ENCODE assay signal across 17 cellular contexts in the genomic region with DNA sequence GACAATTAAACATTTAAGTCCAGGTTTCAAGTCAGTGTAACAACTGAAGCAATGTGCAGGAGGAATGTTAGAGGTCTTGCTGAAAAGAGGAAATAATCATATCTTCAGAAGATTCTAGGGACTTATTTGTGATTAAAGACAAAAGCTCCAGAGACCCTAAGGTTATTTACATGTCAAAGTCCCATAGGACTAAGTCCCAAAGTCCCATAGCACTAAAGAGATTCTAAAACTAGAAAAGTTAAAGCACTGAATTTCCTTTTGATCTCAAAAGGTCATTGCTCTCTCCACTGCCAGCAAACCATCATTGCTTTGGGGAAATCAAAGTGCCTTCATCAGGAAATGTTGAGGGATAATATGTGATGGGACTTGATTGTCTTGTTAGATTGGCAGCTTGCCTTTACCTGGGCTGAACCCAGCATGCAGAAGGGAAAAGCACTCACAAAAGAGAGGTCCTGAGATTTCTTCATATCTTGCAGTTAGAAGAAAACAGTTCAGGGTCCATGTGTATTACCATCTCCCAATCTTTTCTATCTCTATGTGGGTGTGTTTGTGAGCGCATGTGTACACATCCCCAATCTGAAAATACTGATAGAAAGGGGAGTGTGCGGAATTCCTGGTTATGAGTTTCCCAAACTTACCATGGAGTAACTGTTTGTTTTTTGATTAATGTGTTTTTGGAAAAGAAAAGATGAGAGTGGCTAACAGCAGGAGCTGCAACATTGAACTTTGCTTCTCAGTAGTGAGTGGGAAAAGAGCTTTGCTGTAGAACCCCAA. TPM values are rescaled to one million over a fixed set of nuclear protein-coding genes. Genes with fewer than 3 reads are reported as not detected.
DNase-seq lines count a peak whose midpoint lies in the region; ATAC-seq, FAIRE-seq and TF ChIP-seq lines count a peak whose summit lies in the region.
"Had no signal": no experiment of that assay in that cellular context is flagged by ENCODE, and none has a peak within 500 bp of the region (broad histone marks: within the 10 kb centered on the region; RNA-seq: fewer than 3 reads in every experiment).

No MANE protein-coding gene starts in this region.

- 2% methylated on average over 2 of the region's 2 CpGs for WGBS in HepG2 (ENCODE audit: low lambda C conversion rate)

- H3K9ac ChIP-seq in BLaER1 (peak overlapping the region; percentile 2; the same call in 1 of the 2 replicates), HepG2 (ENCODE audit: insufficient read depth, low read depth, low read length) (peak overlapping the region; percentile 40; the same call in 1 of the 2 replicates)
- H3K9ac ChIP-seq: GM23248 had no signal

- FAIRE-seq in H54 (lab: Jason Lieb, UNC): peak; percentile 88
- FAIRE-seq in HepG2 (lab: Jason Lieb, UNC): peak; percentile 85

- H3K27ac ChIP-seq in BLaER1: peak overlapping the region; percentile 44
- H3K27ac ChIP-seq in HepG2 (ENCODE audit: extremely low read length, insufficient read depth, low read length): peak overlapping the region; percentile 73
- H3K27ac ChIP-seq: C4-2B, GM23248, HL-60 had no signal

- peaks cover 34% of the 10 kb centered on the region for H3K4me1 ChIP-seq in BLaER1
- peaks cover 40% of the 10 kb centered on the region for H3K4me1 ChIP-seq in HepG2 (ENCODE audit: insufficient read depth, low read length)

- H4K20me1 ChIP-seq in BLaER1 (no peaks in the 10 kb centered on the region), HepG2 (ENCODE audit: insufficient read depth, low read length) (no peaks in the 10 kb centered on the region)

- DNase-seq in H54 (ENCODE audit: insufficient read length, low spot score) (no peak), SK-MEL-5 (ENCODE audit: low read depth, low spot score) (peak; percentile 2), HepG2 (ENCODE audit: low spot score) (peak; percentile 95), T-helper 9 cell (no peak), 8988T (no peak), GM20000 (ENCODE audit: low spot score) (no peak)
- DNase-seq: DMS53, KG1, MM.1S, NCI-H2029 treated with DMSO at 0.1 percent for 48 hours, NCI-H510A, SHP77 treated with DMSO at 0.1 percent for 48 hours had no signal

- H3K36me3 ChIP-seq in BLaER1 (peaks cover 82% of the 10 kb centered on the region), HepG2 (replicated peaks in 1 of 2; ENCODE audit: control insufficient read depth in 1 of 2, insufficient read depth in 2 of 2, low read length in 2 of 2) (peaks cover 7 to 56% of the 10 kb centered on the region in 2 experiments)

- H2AFZ ChIP-seq in HepG2 (ENCODE audit: low read length): no peak overlapping the region
- H2AFZ ChIP-seq: GM23248 had no signal

- POLR2A ChIA-PET in HepG2 (lab: Yijun Ruan, JAX): interaction anchor here (0.9 to 3.6 kb wide), 6 partner anchors 10 to 37 kb away, joined by 3 to 28 read pairs (median 4); a partner anchor contains a TSS

- 0 out of 2 replicates have a peak, but pooled peaks have one; percentile 14 for TF ChIP-seq RAD21 in HepG2 (CRISPR knock-in tag; IDR thresholded peaks at IDR 0.05)

- ATAC-seq in HepG2 (peak; percentile 98), HG03045 (IDR thresholded peaks at IDR 0.05; ENCODE audit: unreplicated experiment) (no peak)

- in situ Hi-C loops in SK-MEL-5 (cut with HindIII; ENCODE audit: low pct_unique_long_range_greater_than_20kb, low sequenced_read_pairs) (no loop called here), HepG2 (cut with HindIII; ENCODE audit: extremely low pct_ligation_motif_present, low pct_unique_long_range_greater_than_20kb) (no loop called here)

- H3K27me3 ChIP-seq in BLaER1 (no peaks in the 10 kb centered on the region), HepG2 (ENCODE audit: control insufficient read depth in 1 of 2, insufficient read depth in 2 of 2, low read length in 2 of 2) (no peaks in the 10 kb centered on the region)

- TF ChIP-seq POLR2A in H54 (IDR thresholded peaks at IDR 0.05; ENCODE audit: low read depth, low read length) (no peak), HepG2 (IDR thresholded peaks at IDR 0.05; ENCODE audit: insufficient read depth in 1 of 2, low read depth in 2 of 2, low read length in 2 of 2) (no peak)

- H3K4me2 ChIP-seq in BLaER1: peak overlapping the region; percentile 71
- H3K4me2 ChIP-seq in HepG2 (ENCODE audit: low read depth, low read length): peak overlapping the region; percentile 54

- CTCF ChIA-PET in HepG2 (lab: Yijun Ruan, JAX; ENCODE audit: low intra/inter-chr PET ratio, low total read pairs): no interaction called here

- H3K4me3 ChIP-seq in BLaER1 (peak overlapping the region; percentile 0; the same call in 1 of the 2 replicates), HepG2 (replicated peaks in 1 of 3; ENCODE audit: insufficient read depth in 1 of 3, low read depth in 2 of 3, low read length in 3 of 3) (0 out of 6 replicates have a peak overlapping the region, but pooled peaks of 1 of the 3 experiments have one; percentile 9)
- H3K4me3 ChIP-seq: GM23248 had no signal

- intact Hi-C loops in HepG2 (cut with micrococcal nuclease; ENCODE audit: unreplicated experiment): no loop called here

- TF ChIP-seq CTCF in HepG2 (CRISPR knock-in tag; IDR thresholded peaks at IDR 0.05) (no peak), GM20000 (IDR thresholded peaks at IDR 0.05; ENCODE audit: extremely low read depth, missing control alignments) (no peak)

- H3K79me2 ChIP-seq in HepG2 (ENCODE audit: insufficient read depth, low read length): no peaks in the 10 kb centered on the region

- TSS peak; percentile 17 for BruUV-seq in HepG2 (replicated peaks; lab: Mats Ljungman, UMichigan)

- TF ChIP-seq EP300 in HepG2 (IDR thresholded peaks at IDR 0.05; ENCODE audit: low read depth in 2 of 2, low read length in 2 of 2) (peak in 1 of 2 experiments; percentile 92; a peak in 2 of 4 replicates), HepG2 (CRISPR knock-in tag; IDR thresholded peaks at IDR 0.05; ENCODE audit: borderline replicate concordance) (peak; percentile 92)

- H3K9me3 ChIP-seq in BLaER1 (no peaks in the 10 kb centered on the region), HepG2 (ENCODE audit: low read length) (no peaks in the 10 kb centered on the region)

RNA-seq across cellular contexts. Expression of a gene that starts 21.8 kb away (rescaled TPM):
- total RNA-seq in SK-MEL-5 (2014; rRNA removed; shearing (Covaris generic)): 2.3 and 2.4 TPM in 2 replicates
- 2.1 and 2.3 TPM in 2 replicates for polyA plus RNA-seq in SK-MEL-5 (2015; cell fraction: cytosol; rRNA removed)
- polyA plus RNA-seq in SK-MEL-5 (2015; cell fraction: nucleus; rRNA removed): 11.7 and 14.2 TPM in 2 replicates
- 2.5 and 4.2 TPM in 2 replicates for total RNA-seq in HepG2 (2016; rRNA removed; fragmentation: Illumina TruSeq; extraction: Trizol)
- 0.62 and 0.71 TPM in 2 replicates for total RNA-seq in HepG2 (2016; cell fraction: cytosol; rRNA removed; fragmentation: Illumina TruSeq; extraction: Trizol; ENCODE audit: low read depth)
- 2.6 and 3.4 TPM in 2 replicates for total RNA-seq in HepG2 (2016; cell fraction: insoluble cytoplasmic fraction; rRNA removed; fragmentation: Illumina TruSeq; extraction: Trizol)
- 1.4 and 1.7 TPM in 2 replicates for total RNA-seq in HepG2 (2016; cell fraction: membrane; rRNA removed; fragmentation: Illumina TruSeq; extraction: Trizol)
- 4.1 and 5.2 TPM in 2 replicates for total RNA-seq in HepG2 (2016; cell fraction: nucleus; rRNA removed; fragmentation: Illumina TruSeq; extraction: Trizol)
- polyA plus RNA-seq in HepG2 (2011; rRNA removed): 5.0 and 6.5 TPM in 2 replicates
- 2.8 and 3.1 TPM in 2 replicates for polyA plus RNA-seq in HepG2 (2011; cell fraction: cytosol; rRNA removed)
- 8.1 and 8.8 TPM in 2 replicates for polyA plus RNA-seq in HepG2 (2011; cell fraction: nucleus; rRNA removed)
- 3.6 and 5.2 TPM in 2 replicates for polyA plus RNA-seq in HepG2 (2012)
- 0.85 and 1.0 TPM in 2 replicates for polyA plus RNA-seq in HepG2 (2016; cell fraction: cytosol; fragmentation: Illumina TruSeq; extraction: Trizol; ENCODE audit: low read depth)
- 3.0 and 4.1 TPM in 2 replicates for polyA plus RNA-seq in HepG2 (2016; cell fraction: insoluble cytoplasmic fraction; fragmentation: Illumina TruSeq; extraction: Trizol; ENCODE audit: low read depth)
- polyA plus RNA-seq in HepG2 (2016; cell fraction: membrane; fragmentation: Illumina TruSeq; extraction: Trizol; ENCODE audit: low read depth): 1.5 and 1.7 TPM in 2 replicates
- polyA plus RNA-seq in HepG2 (2016; cell fraction: nucleus; fragmentation: Illumina TruSeq; extraction: Trizol; ENCODE audit: insufficient read depth, low read depth): 8.3 and 9.2 TPM in 2 replicates
- polyA minus RNA-seq in HepG2 (2011; rRNA and poly(A)+ RNA removed; ENCODE audit: low replicate concordance): 1.9 and 2.1 TPM in 2 replicates
- 1.4 and 1.5 TPM in 2 replicates for polyA minus RNA-seq in HepG2 (2011; cell fraction: cytosol; rRNA and poly(A)+ RNA removed)
- polyA minus RNA-seq in HepG2 (2011; cell fraction: nucleus; rRNA and poly(A)+ RNA removed): 4.6 and 4.8 TPM in 2 replicates

RNA-seq across cellular contexts. Expression of a gene that starts 35.4 kb away (rescaled TPM):
- total RNA-seq in SK-MEL-5 (2014; rRNA removed; shearing (Covaris generic)): 148 and 157 TPM in 2 replicates
- 54.4 and 68.1 TPM in 2 replicates for polyA plus RNA-seq in SK-MEL-5 (2015; cell fraction: cytosol; rRNA removed)
- 22.7 and 26.9 TPM in 2 replicates for polyA plus RNA-seq in SK-MEL-5 (2015; cell fraction: nucleus; rRNA removed)
- 39.0 and 63.1 TPM in 2 replicates for total RNA-seq in HepG2 (2016; rRNA removed; fragmentation: Illumina TruSeq; extraction: Trizol)
- total RNA-seq in HepG2 (2016; cell fraction: cytosol; rRNA removed; fragmentation: Illumina TruSeq; extraction: Trizol; ENCODE audit: low read depth): 11.3 TPM in 2 replicates
- total RNA-seq in HepG2 (2016; cell fraction: insoluble cytoplasmic fraction; rRNA removed; fragmentation: Illumina TruSeq; extraction: Trizol): 39.0 and 64.4 TPM in 2 replicates
- 21.6 and 25.4 TPM in 2 replicates for total RNA-seq in HepG2 (2016; cell fraction: membrane; rRNA removed; fragmentation: Illumina TruSeq; extraction: Trizol)
- total RNA-seq in HepG2 (2016; cell fraction: nucleus; rRNA removed; fragmentation: Illumina TruSeq; extraction: Trizol): 64.0 and 71.0 TPM in 2 replicates
- 137 and 196 TPM in 2 replicates for polyA plus RNA-seq in HepG2 (2011; rRNA removed)
- 76.6 and 126 TPM in 2 replicates for polyA plus RNA-seq in HepG2 (2011; cell fraction: cytosol; rRNA removed)
- 43.9 and 52.6 TPM in 2 replicates for polyA plus RNA-seq in HepG2 (2011; cell fraction: nucleus; rRNA removed)
- 219 and 241 TPM in 2 replicates for polyA plus RNA-seq in HepG2 (2012)
- 5.6 and 5.7 TPM in 2 replicates for polyA plus RNA-seq in HepG2 (2016; cell fraction: cytosol; fragmentation: Illumina TruSeq; extraction: Trizol; ENCODE audit: low read depth)
- polyA plus RNA-seq in HepG2 (2016; cell fraction: insoluble cytoplasmic fraction; fragmentation: Illumina TruSeq; extraction: Trizol; ENCODE audit: low read depth): 28.0 TPM in 2 replicates
- 11.2 and 11.8 TPM in 2 replicates for polyA plus RNA-seq in HepG2 (2016; cell fraction: membrane; fragmentation: Illumina TruSeq; extraction: Trizol; ENCODE audit: low read depth)
- polyA plus RNA-seq in HepG2 (2016; cell fraction: nucleus; fragmentation: Illumina TruSeq; extraction: Trizol; ENCODE audit: insufficient read depth, low read depth): 59.1 and 61.8 TPM in 2 replicates
- polyA minus RNA-seq in HepG2 (2011; rRNA and poly(A)+ RNA removed; ENCODE audit: low replicate concordance): 7.7 and 38.5 TPM in 2 replicates
- polyA minus RNA-seq in HepG2 (2011; cell fraction: cytosol; rRNA and poly(A)+ RNA removed): 92.9 and 99.9 TPM in 2 replicates
- polyA minus RNA-seq in HepG2 (2011; cell fraction: nucleus; rRNA and poly(A)+ RNA removed): 169 and 183 TPM in 2 replicates

RNA-seq across cellular contexts. Expression of a gene that starts 35.7 kb away (rescaled TPM):
- 41.5 and 41.7 TPM in 2 replicates for total RNA-seq in SK-MEL-5 (2014; rRNA removed; shearing (Covaris generic))
- polyA plus RNA-seq in SK-MEL-5 (2015; cell fraction: cytosol; rRNA removed): 28.9 and 30.7 TPM in 2 replicates
- 34.1 and 41.2 TPM in 2 replicates for polyA plus RNA-seq in SK-MEL-5 (2015; cell fraction: nucleus; rRNA removed)
- total RNA-seq in HepG2 (2016; rRNA removed; fragmentation: Illumina TruSeq; extraction: Trizol): 27.6 and 41.8 TPM in 2 replicates
- total RNA-seq in HepG2 (2016; cell fraction: cytosol; rRNA removed; fragmentation: Illumina TruSeq; extraction: Trizol; ENCODE audit: low read depth): 3.5 and 4.7 TPM in 2 replicates
- 26.8 and 41.9 TPM in 2 replicates for total RNA-seq in HepG2 (2016; cell fraction: insoluble cytoplasmic fraction; rRNA removed; fragmentation: Illumina TruSeq; extraction: Trizol)
- 6.3 and 7.0 TPM in 2 replicates for total RNA-seq in HepG2 (2016; cell fraction: membrane; rRNA removed; fragmentation: Illumina TruSeq; extraction: Trizol)
- 25.6 and 27.8 TPM in 2 replicates for total RNA-seq in HepG2 (2016; cell fraction: nucleus; rRNA removed; fragmentation: Illumina TruSeq; extraction: Trizol)
- 17.4 and 21.5 TPM in 2 replicates for polyA plus RNA-seq in HepG2 (2011; rRNA removed)
- 12.4 and 14.5 TPM in 2 replicates for polyA plus RNA-seq in HepG2 (2011; cell fraction: cytosol; rRNA removed)
- 12.0 and 12.2 TPM in 2 replicates for polyA plus RNA-seq in HepG2 (2011; cell fraction: nucleus; rRNA removed)
- 13.6 and 15.8 TPM in 2 replicates for polyA plus RNA-seq in HepG2 (2012)
- 2.1 and 2.2 TPM in 2 replicates for polyA plus RNA-seq in HepG2 (2016; cell fraction: cytosol; fragmentation: Illumina TruSeq; extraction: Trizol; ENCODE audit: low read depth)
- polyA plus RNA-seq in HepG2 (2016; cell fraction: insoluble cytoplasmic fraction; fragmentation: Illumina TruSeq; extraction: Trizol; ENCODE audit: low read depth): 39.7 and 42.6 TPM in 2 replicates
- 3.0 and 3.6 TPM in 2 replicates for polyA plus RNA-seq in HepG2 (2016; cell fraction: membrane; fragmentation: Illumina TruSeq; extraction: Trizol; ENCODE audit: low read depth)
- 23.4 and 24.6 TPM in 2 replicates for polyA plus RNA-seq in HepG2 (2016; cell fraction: nucleus; fragmentation: Illumina TruSeq; extraction: Trizol; ENCODE audit: insufficient read depth, low read depth)
- polyA minus RNA-seq in HepG2 (2011; rRNA and poly(A)+ RNA removed; ENCODE audit: low replicate concordance): 23.9 and 37.6 TPM in 2 replicates
- 14.0 and 18.4 TPM in 2 replicates for polyA minus RNA-seq in HepG2 (2011; cell fraction: cytosol; rRNA and poly(A)+ RNA removed)
- polyA minus RNA-seq in HepG2 (2011; cell fraction: nucleus; rRNA and poly(A)+ RNA removed): 41.2 and 47.6 TPM in 2 replicates

RNA-seq across cellular contexts. Expression of a gene that starts 35.8 kb away (rescaled TPM):
- total RNA-seq in SK-MEL-5 (2014; rRNA removed; shearing (Covaris generic)): 13.4 and 16.7 TPM in 2 replicates
- 12.4 and 17.9 TPM in 2 replicates for polyA plus RNA-seq in SK-MEL-5 (2015; cell fraction: cytosol; rRNA removed)
- polyA plus RNA-seq in SK-MEL-5 (2015; cell fraction: nucleus; rRNA removed): 41.3 and 41.6 TPM in 2 replicates
- total RNA-seq in HepG2 (2016; rRNA removed; fragmentation: Illumina TruSeq; extraction: Trizol): 9.1 and 9.3 TPM in 2 replicates
- 8.8 and 9.0 TPM in 2 replicates for total RNA-seq in HepG2 (2016; cell fraction: cytosol; rRNA removed; fragmentation: Illumina TruSeq; extraction: Trizol; ENCODE audit: low read depth)
- 7.4 and 8.3 TPM in 2 replicates for total RNA-seq in HepG2 (2016; cell fraction: insoluble cytoplasmic fraction; rRNA removed; fragmentation: Illumina TruSeq; extraction: Trizol)
- total RNA-seq in HepG2 (2016; cell fraction: membrane; rRNA removed; fragmentation: Illumina TruSeq; extraction: Trizol): 14.6 and 16.2 TPM in 2 replicates
- 5.7 and 8.2 TPM in 2 replicates for total RNA-seq in HepG2 (2016; cell fraction: nucleus; rRNA removed; fragmentation: Illumina TruSeq; extraction: Trizol)
- polyA plus RNA-seq in HepG2 (2011; rRNA removed): 14.7 and 16.8 TPM in 2 replicates
- polyA plus RNA-seq in HepG2 (2011; cell fraction: cytosol; rRNA removed): 11.4 and 15.6 TPM in 2 replicates
- polyA plus RNA-seq in HepG2 (2011; cell fraction: nucleus; rRNA removed): 16.3 and 16.9 TPM in 2 replicates
- polyA plus RNA-seq in HepG2 (2012): 8.6 and 10.6 TPM in 2 replicates
- 9.0 and 10.7 TPM in 2 replicates for polyA plus RNA-seq in HepG2 (2016; cell fraction: cytosol; fragmentation: Illumina TruSeq; extraction: Trizol; ENCODE audit: low read depth)
- 8.7 and 8.9 TPM in 2 replicates for polyA plus RNA-seq in HepG2 (2016; cell fraction: insoluble cytoplasmic fraction; fragmentation: Illumina TruSeq; extraction: Trizol; ENCODE audit: low read depth)
- polyA plus RNA-seq in HepG2 (2016; cell fraction: membrane; fragmentation: Illumina TruSeq; extraction: Trizol; ENCODE audit: low read depth): 14.0 and 17.5 TPM in 2 replicates
- 12.3 and 15.2 TPM in 2 replicates for polyA plus RNA-seq in HepG2 (2016; cell fraction: nucleus; fragmentation: Illumina TruSeq; extraction: Trizol; ENCODE audit: insufficient read depth, low read depth)
- 10.6 and 13.2 TPM in 2 replicates for polyA minus RNA-seq in HepG2 (2011; rRNA and poly(A)+ RNA removed; ENCODE audit: low replicate concordance)
- 6.1 and 10.5 TPM in 2 replicates for polyA minus RNA-seq in HepG2 (2011; cell fraction: cytosol; rRNA and poly(A)+ RNA removed)
- 9.9 and 15.8 TPM in 2 replicates for polyA minus RNA-seq in HepG2 (2011; cell fraction: nucleus; rRNA and poly(A)+ RNA removed)

Comparison
In these comparisons a context has a peak if more than half of its experiments do, and no peak if none do; other contexts are left out.
1. DNase-seq: peak in SK-MEL-5 (single experiment) and HepG2 (single experiment); none in H54 (single experiment), T-helper 9 cell (single experiment), 8988T (single experiment) and GM20000 (single experiment).